11 cellular contexts compared by ENCODE assay signal in the genomic region with DNA sequence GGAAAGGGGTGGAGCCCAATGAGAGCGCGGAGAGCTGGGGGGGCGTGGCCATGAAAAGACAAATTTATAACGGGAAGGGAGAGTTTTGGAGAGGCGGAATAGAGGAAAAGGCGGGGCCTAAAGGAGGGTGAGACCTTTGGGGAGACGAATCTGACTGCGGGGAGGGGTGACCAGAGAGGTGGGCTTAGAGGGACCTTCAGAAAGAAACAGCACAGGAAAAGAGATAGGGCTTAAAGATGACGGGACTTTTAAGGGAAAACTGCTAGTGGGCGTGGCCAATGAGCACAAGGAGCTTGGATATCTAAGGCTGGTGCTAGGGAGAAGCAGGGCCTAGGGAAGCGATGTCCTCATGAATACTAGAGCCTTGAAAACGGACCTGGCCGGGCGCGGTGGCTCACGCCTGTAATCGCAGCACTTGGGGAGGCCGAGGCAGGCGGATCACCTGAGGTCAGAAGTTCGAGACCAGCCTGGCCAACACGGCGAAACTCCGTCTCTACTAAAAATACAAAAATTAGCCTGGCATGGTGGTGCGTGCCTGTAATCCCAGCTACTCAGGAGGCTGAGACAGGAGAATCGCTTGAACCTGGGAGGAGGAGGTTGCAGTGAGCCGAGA. TPM values are rescaled to one million over a fixed set of nuclear protein-coding genes. Genes with fewer than 3 reads are reported as not detected.
DNase-seq lines count a peak whose midpoint lies in the region; TF ChIP-seq lines count a peak whose summit lies in the region.
"Not testable (repeated sequence)": the region's sequence is repeated elsewhere in the genome, so short reads cannot be mapped to it uniquely, and the experiment has no call there.
"Had no signal": no experiment of that assay in that cellular context is flagged by ENCODE, and none has a peak within 500 bp of the region (broad histone marks: within the 10 kb centered on the region; RNA-seq: fewer than 3 reads in every experiment).

No MANE protein-coding gene starts in this region.

- H3K4me1 ChIP-seq in DOHH2 (ENCODE audit: control insufficient read depth, low read length): peaks cover 28% of the 10 kb centered on the region
- not testable (repeated sequence) for H3K4me1 ChIP-seq in iPS-20b (ENCODE audit: insufficient read depth, low read length); osteoblast (ENCODE audit: insufficient read depth, low read length)

- H3K9me3 ChIP-seq in DOHH2 (ENCODE audit: control insufficient read depth, insufficient read depth, low read length); iPS-20b (ENCODE audit: insufficient read depth, low read depth, low read length); osteoblast (ENCODE audit: low read depth, low read length): not testable (repeated sequence)

- H3K9me2 ChIP-seq in DOHH2 (replicated peaks; ENCODE audit: control insufficient read depth, low read length): not testable (repeated sequence)

- not testable (repeated sequence) for H3K9me3 Mint-ChIP-seq in IgD-negative memory B cell; activated T-cell treated with anti-CD3 and anti-CD28 coated beads, Interleukin-2, amount 50 U/mL, for 24 hours

- not testable (repeated sequence) for H3K79me2 ChIP-seq in DOHH2 (ENCODE audit: control insufficient read depth, low read length); osteoblast (ENCODE audit: insufficient read depth, low read length)

- H3K4me3 ChIP-seq in DOHH2 (ENCODE audit: low read length) (peak overlapping the region; percentile 74), dorsolateral prefrontal cortex (peak overlapping the region in 56 of 59 donors; percentile 56 to 92 (median 84)), iPS-20b (ENCODE audit: low read length) (peak overlapping the region; percentile 75; the same call in 1 of the 2 replicates)
- H3K4me3 ChIP-seq in osteoblast (ENCODE audit: insufficient read depth, low read length): not testable (repeated sequence)

- H3K4me1 Mint-ChIP-seq in IgD-negative memory B cell: peaks cover 6 to 11% (median 9%) of the 10 kb centered on the region in 3 donors
- peaks cover 14% of the 10 kb centered on the region for H3K4me1 Mint-ChIP-seq in activated T-cell treated with anti-CD3 and anti-CD28 coated beads, Interleukin-2, amount 50 U/mL, for 24 hours (ENCODE audit: low read depth)

- not testable (repeated sequence) for H4K20me1 ChIP-seq in DOHH2 (ENCODE audit: control insufficient read depth, insufficient read depth, low read depth, low read length); osteoblast (ENCODE audit: insufficient read depth, low read length)

- intact Hi-C loops in dorsolateral prefrontal cortex (cut with DNase I): loop anchor here (2.0 to 10.0 kb wide), 4 partner anchors 93 to 155 kb away; partner anchors contain the start of genes HSPB6 (in 1 of the 2), PROSER3 (in 1 of the 2) and SDHAF1 (in 1 of the 2)

- H3K27ac ChIP-seq in DOHH2 (ENCODE audit: low read depth, low read length) (peak overlapping the region; percentile 53), dorsolateral prefrontal cortex (peak overlapping the region in 46 of 59 donors; percentile 94 to 100 (median 99))
- H3K27ac ChIP-seq in iPS-20b (ENCODE audit: low read length); osteoblast (ENCODE audit: low read depth, low read length): not testable (repeated sequence)

- H3K4me3 Mint-ChIP-seq in IgD-negative memory B cell: peak overlapping the region in 3 of 4 donors; percentile 11 to 90 (median 87)
- peak overlapping the region; percentile 74 for H3K4me3 Mint-ChIP-seq in activated T-cell treated with anti-CD3 and anti-CD28 coated beads, Interleukin-2, amount 50 U/mL, for 24 hours

- DNase-seq in RKO (ENCODE audit: low spot score) (peak; percentile 69), dorsolateral prefrontal cortex (peak in 6 of 10 donors; percentile 24 to 65 (median 52)), osteoblast (ENCODE audit: insufficient read length, low spot score, missing footprints) (peak; percentile 11)
- not testable (repeated sequence) for DNase-seq in activated T-cell treated with anti-CD3 and anti-CD28 coated beads, Interleukin-2, amount 50 U/mL, for 24 hours

- not testable (repeated sequence) for H3K36me3 ChIP-seq in DOHH2 (ENCODE audit: control insufficient read depth, low read length); iPS-20b (ENCODE audit: insufficient read depth, low read depth, low read length); osteoblast (ENCODE audit: insufficient read depth, low read length)

- TF ChIP-seq CTCF in DOHH2 (IDR thresholded peaks at IDR 0.05; ENCODE audit: low read depth, low read length, poor library complexity, severe bottlenecking); dorsolateral prefrontal cortex (IDR thresholded peaks at IDR 0.05 in 54 of 56, conservative IDR thresholded peaks at IDR 0.05 in 2 of 56; ENCODE audit: low read depth in 1 of 56, partially characterized antibody in 56 of 56); osteoblast (IDR thresholded peaks at IDR 0.05; ENCODE audit: extremely low read depth, low read depth, low read length): not testable (repeated sequence)

- not testable (repeated sequence) for H3K36me3 Mint-ChIP-seq in IgD-negative memory B cell; activated T-cell treated with anti-CD3 and anti-CD28 coated beads, Interleukin-2, amount 50 U/mL, for 24 hours (ENCODE audit: low read depth)

- H3K9ac ChIP-seq in iPS-20b (ENCODE audit: low read depth, low read length): not testable (repeated sequence)

- not testable (repeated sequence) for H3F3A ChIP-seq in DOHH2 (ENCODE audit: control insufficient read depth, insufficient read depth)

- H3K27ac Mint-ChIP-seq in IgD-negative memory B cell: peak overlapping the region in 1 of 3 donors; percentile 40
- H3K27ac Mint-ChIP-seq in activated T-cell treated with anti-CD3 and anti-CD28 coated beads, Interleukin-2, amount 50 U/mL, for 24 hours: peak overlapping the region; percentile 80

- peak overlapping the region; percentile 73 for H3K4me2 ChIP-seq in DOHH2 (ENCODE audit: low read length)
- H3K4me2 ChIP-seq in osteoblast (ENCODE audit: insufficient read depth, low read length): peak overlapping the region; percentile 61

- not testable (repeated sequence) for H2AFZ ChIP-seq in osteoblast (ENCODE audit: low read length)

- H3K27me3 ChIP-seq in DOHH2 (ENCODE audit: control insufficient read depth, low read length); dorsolateral prefrontal cortex: not testable (repeated sequence)
- H3K27me3 ChIP-seq in iPS-20b (ENCODE audit: insufficient read depth, low read length) (peaks cover 28% of the 10 kb centered on the region), osteoblast (ENCODE audit: insufficient read depth, low read length) (peaks cover 18% of the 10 kb centered on the region)

- H3K27me3 Mint-ChIP-seq in IgD-negative memory B cell: peaks cover 42% of the 10 kb centered on the region
- peaks cover 60% of the 10 kb centered on the region for H3K27me3 Mint-ChIP-seq in activated T-cell treated with anti-CD3 and anti-CD28 coated beads, Interleukin-2, amount 50 U/mL, for 24 hours

RNA-seq across cellular contexts. Expression of gene APLP1, which starts 1.9 kb away (rescaled TPM):
- polyA plus RNA-seq in IgD-negative memory B cell: not detected
- total RNA-seq in dorsolateral prefrontal cortex (1,000 to 10,000 TPM in 76 of 120 experiments, 100 to 1,000 TPM in 44; 448 to 2,969 (median 1,100) TPM), osteoblast (2.1 and 3.6 TPM in 2 replicates)

RNA-seq across cellular contexts. Expression of gene KIRREL2, which starts 13.5 kb away (rescaled TPM):
- polyA plus RNA-seq in IgD-negative memory B cell: not detected
- total RNA-seq in dorsolateral prefrontal cortex (1 to 10 TPM in 42 of 120 experiments, under 1 TPM in 77, not detected in 1; 0.21 to 2.0 (median 0.83) TPM), osteoblast (not detected in 2 replicates)
- total RNA-seq: urinary bladder had no signal
- polyA plus RNA-seq: urinary bladder had no signal

RNA-seq across cellular contexts. Expression of gene NPHS1, which starts 17.9 kb away (rescaled TPM):
- not detected for polyA plus RNA-seq in IgD-negative memory B cell
- 1 to 10 TPM in 72 of 120 experiments, under 1 TPM in 47, not detected in 1; 0.11 to 3.7 (median 1.2) TPM for total RNA-seq in dorsolateral prefrontal cortex
- total RNA-seq in osteoblast: not detected in 2 replicates
- total RNA-seq: activated CD8-positive, alpha-beta memory T cell treated with anti-CD3 and anti-CD28 coated beads for 36 hours; esophagus squamous epithelium; left cardiac atrium had no signal
- polyA plus RNA-seq: urinary bladder had no signal

RNA-seq across cellular contexts. Expression of gene NFKBID, which starts 30.1 kb away (rescaled TPM):
- polyA plus RNA-seq in IgD-negative memory B cell: 28.6 TPM
- total RNA-seq in dorsolateral prefrontal cortex: 10 to 100 TPM in 58 of 120 experiments, 1 to 10 TPM in 62; 4.0 to 22.7 (median 9.9) TPM
- total RNA-seq in osteoblast: 4.4 and 5.8 TPM in 2 replicates

RNA-seq across cellular contexts. Expression of gene HCST, which starts 32.1 kb away (rescaled TPM):
- 118 TPM for polyA plus RNA-seq in IgD-negative memory B cell
- 10 to 100 TPM in 16 of 120 experiments, 1 to 10 TPM in 100, under 1 TPM in 2, not detected in 2; 0.91 to 23.2 (median 5.7) TPM for total RNA-seq in dorsolateral prefrontal cortex
- 0.36 and 1.5 TPM in 2 replicates for total RNA-seq in osteoblast

Comparison
In these comparisons a context has a peak if more than half of its experiments do, and no peak if none do; other contexts are left out.
1. RNA of gene APLP1, which starts 1.9 kb away (total RNA-seq): 448 to 2,969 TPM in dorsolateral prefrontal cortex; 2.1 to 3.6 TPM in osteoblast; every median in the first group is over 10 times any median in the second.